In the genomic region with DNA sequence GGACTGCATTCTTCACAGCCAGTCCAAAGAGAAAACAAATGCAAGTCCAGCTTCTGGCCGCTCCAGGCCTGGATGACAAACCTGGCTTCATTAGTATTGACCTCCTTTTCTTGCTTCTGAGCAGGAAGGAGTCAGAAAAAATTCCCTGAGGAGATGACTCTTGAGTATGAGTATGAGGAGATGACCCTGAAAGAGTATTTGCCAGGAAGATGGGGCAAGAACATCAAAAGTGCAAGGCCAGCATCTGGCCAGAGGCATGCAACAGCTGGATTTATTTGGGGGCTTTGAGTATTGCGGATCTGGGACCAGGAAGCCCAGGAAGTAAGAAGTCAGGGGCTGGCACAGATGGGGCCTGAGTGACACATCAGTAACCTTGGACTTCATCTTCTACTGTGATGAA, we compare ENCODE assay signal across 18 cellular contexts.
DNase-seq lines count a peak whose midpoint lies in the region; ATAC-seq and TF ChIP-seq lines count a peak whose summit lies in the region.
"Had no signal": no experiment of that assay in that cellular context is flagged by ENCODE, and none has a peak within 500 bp of the region (broad histone marks: within the 10 kb centered on the region; RNA-seq: fewer than 3 reads in every experiment).

No MANE protein-coding gene starts in this region.

- no peaks in the 10 kb centered on the region for H3K9me3 ChIP-seq in GM23248 (ENCODE audit: low read depth)

- peak; percentile 97 for DNase-seq in GM23248
- peak; percentile 19 for DNase-seq in chondrocyte (ENCODE audit: low spot score)
- DNase-seq in hepatic stellate cell (ENCODE audit: low spot score) = peak; percentile 60
- DNase-seq in stromal cell of bone marrow (ENCODE audit: low read depth) = peak; percentile 91
- no peak for DNase-seq in effector CD4-positive, alpha-beta T cell
- DNase-seq in GDM1 (lab: John Stamatoyannopoulos, UW) = no peak
- DNase-seq: activated CD4-positive, alpha-beta T cell treated with anti-CD3 and anti-CD28 coated beads, Interleukin-2, amount 10 ng/mL, durations not matched to agents 24 days and 14 days; activated naive CD8-positive, alpha-beta T cell treated with anti-CD3 and anti-CD28 coated beads for 36 hours; cerebellar nuclear complex; hypothalamus; NCI-H1436 treated with DMSO at 0.1 percent for 48 hours had no signal

- in situ Hi-C loops in GM23248 (cut with MboI) = no loop called here

- no peaks in the 10 kb centered on the region for H3K36me3 ChIP-seq in GM23248 (ENCODE audit: low read depth)

- peaks cover 40% of the 10 kb centered on the region for H3K4me1 Mint-ChIP-seq in chondrocyte (ENCODE audit: low read depth)
- H3K4me1 Mint-ChIP-seq: activated CD4-positive, alpha-beta T cell treated with anti-CD3 and anti-CD28 coated beads, Interleukin-2, amount 10 ng/mL, durations not matched to agents 24 days and 14 days; activated naive CD8-positive, alpha-beta T cell treated with anti-CD3 and anti-CD28 coated beads for 36 hours; naive thymus-derived CD4-positive, alpha-beta T cell had no signal

- peaks cover 14% of the 10 kb centered on the region for H3K4me1 ChIP-seq in GM23248 (ENCODE audit: insufficient read depth)

- ATAC-seq in HG02678 (IDR thresholded peaks at IDR 0.05; ENCODE audit: unreplicated experiment) (no peak), HG02642 (IDR thresholded peaks at IDR 0.05; ENCODE audit: poor library complexity, unreplicated experiment) (no peak)
- ATAC-seq: GM23338; left lobe of liver; naive thymus-derived CD4-positive, alpha-beta T cell had no signal

- no peak overlapping the region for H2AFZ ChIP-seq in GM23248
- H2AFZ ChIP-seq: GM23338 had no signal

- no peak overlapping the region for H3K9ac ChIP-seq in GM23248

- peaks cover 23% of the 10 kb centered on the region for H3F3A ChIP-seq in GM23248 (ENCODE audit: insufficient read depth)

- H3K27ac ChIP-seq in GM23248 = peak overlapping the region; percentile 70
- H3K27ac ChIP-seq: C4-2B, SK-N-MC had no signal

- H3K27me3 ChIP-seq in GM23248 (replicated peaks; ENCODE audit: insufficient read depth) = no peaks in the 10 kb centered on the region

- no peak overlapping the region for H3K4me2 ChIP-seq in GM23248 (ENCODE audit: unreplicated experiment)
- H3K4me2 ChIP-seq: GM23338 had no signal

- H3K36me3 Mint-ChIP-seq in chondrocyte (ENCODE audit: low read depth) = no peaks in the 10 kb centered on the region
- H3K36me3 Mint-ChIP-seq: activated naive CD8-positive, alpha-beta T cell treated with anti-CD3 and anti-CD28 coated beads for 36 hours; naive thymus-derived CD4-positive, alpha-beta T cell had no signal

- no peak overlapping the region for H3K4me3 Mint-ChIP-seq in chondrocyte (ENCODE audit: unreplicated experiment)
- H3K4me3 Mint-ChIP-seq: activated CD4-positive, alpha-beta T cell treated with anti-CD3 and anti-CD28 coated beads, Interleukin-2, amount 10 ng/mL, durations not matched to agents 24 days and 14 days; activated naive CD8-positive, alpha-beta T cell treated with anti-CD3 and anti-CD28 coated beads for 36 hours; GM23338; naive thymus-derived CD4-positive, alpha-beta T cell had no signal

- H4K20me1 ChIP-seq in GM23248 (ENCODE audit: insufficient read depth) = no peaks in the 10 kb centered on the region

- no peak for TF ChIP-seq CTCF in chondrocyte (IDR thresholded peaks at IDR 0.05)

- no peak overlapping the region for H3K4me3 ChIP-seq in GM23248
- H3K4me3 ChIP-seq: GM23338, SK-N-MC had no signal

- H3K27me3 Mint-ChIP-seq in chondrocyte (ENCODE audit: low read depth) = no peaks in the 10 kb centered on the region
- H3K27me3 Mint-ChIP-seq: activated naive CD8-positive, alpha-beta T cell treated with anti-CD3 and anti-CD28 coated beads for 36 hours had no signal

- H3K9me3 Mint-ChIP-seq in chondrocyte (ENCODE audit: low read depth) = peaks cover 5% of the 10 kb centered on the region
- H3K9me3 Mint-ChIP-seq: activated CD4-positive, alpha-beta T cell treated with anti-CD3 and anti-CD28 coated beads, Interleukin-2, amount 10 ng/mL, durations not matched to agents 24 days and 14 days; activated naive CD8-positive, alpha-beta T cell treated with anti-CD3 and anti-CD28 coated beads for 36 hours; GM23338 had no signal

- WGBS in GM23248 (ENCODE audit: low coverage in 1 of 2, low lambda C conversion rate in 2 of 2, missing lambda C conversion rate in 2 of 2), 2 experiments = 20 to 22% methylated on average over 2 of the region's 2 CpGs

- no peaks in the 10 kb centered on the region for H3K9me2 ChIP-seq in GM23248 (ENCODE audit: insufficient read depth)

- no peak overlapping the region for H3K27ac Mint-ChIP-seq in chondrocyte (ENCODE audit: unreplicated experiment)
- H3K27ac Mint-ChIP-seq: activated CD4-positive, alpha-beta T cell treated with anti-CD3 and anti-CD28 coated beads, Interleukin-2, amount 10 ng/mL, durations not matched to agents 24 days and 14 days; activated naive CD8-positive, alpha-beta T cell treated with anti-CD3 and anti-CD28 coated beads for 36 hours; GM23338; naive thymus-derived CD4-positive, alpha-beta T cell had no signal

- no peaks in the 10 kb centered on the region for H3K79me2 ChIP-seq in GM23248 (ENCODE audit: insufficient read depth)

Comparison
In these comparisons a context has a peak if more than half of its experiments do, and no peak if none do; other contexts are left out.
1. DNase-seq: peak in GM23248 (single experiment), chondrocyte (single experiment), hepatic stellate cell (single experiment) and stromal cell of bone marrow (single experiment); none in effector CD4-positive, alpha-beta T cell (single experiment) and GDM1 (single experiment).